ENCODE assay signal across 1 cellular context in genomic region chr10:92087750-92088395, GRCh38.
TF ChIP-seq lines count a peak whose summit lies in the region.

No MANE protein-coding gene starts in this region.

TF ChIP-seq in GM12878, 131 proteins besides CTCF, POLR2A, EP300 and RAD21 (continued from another document):
- TF ChIP-seq, protein P1, sequence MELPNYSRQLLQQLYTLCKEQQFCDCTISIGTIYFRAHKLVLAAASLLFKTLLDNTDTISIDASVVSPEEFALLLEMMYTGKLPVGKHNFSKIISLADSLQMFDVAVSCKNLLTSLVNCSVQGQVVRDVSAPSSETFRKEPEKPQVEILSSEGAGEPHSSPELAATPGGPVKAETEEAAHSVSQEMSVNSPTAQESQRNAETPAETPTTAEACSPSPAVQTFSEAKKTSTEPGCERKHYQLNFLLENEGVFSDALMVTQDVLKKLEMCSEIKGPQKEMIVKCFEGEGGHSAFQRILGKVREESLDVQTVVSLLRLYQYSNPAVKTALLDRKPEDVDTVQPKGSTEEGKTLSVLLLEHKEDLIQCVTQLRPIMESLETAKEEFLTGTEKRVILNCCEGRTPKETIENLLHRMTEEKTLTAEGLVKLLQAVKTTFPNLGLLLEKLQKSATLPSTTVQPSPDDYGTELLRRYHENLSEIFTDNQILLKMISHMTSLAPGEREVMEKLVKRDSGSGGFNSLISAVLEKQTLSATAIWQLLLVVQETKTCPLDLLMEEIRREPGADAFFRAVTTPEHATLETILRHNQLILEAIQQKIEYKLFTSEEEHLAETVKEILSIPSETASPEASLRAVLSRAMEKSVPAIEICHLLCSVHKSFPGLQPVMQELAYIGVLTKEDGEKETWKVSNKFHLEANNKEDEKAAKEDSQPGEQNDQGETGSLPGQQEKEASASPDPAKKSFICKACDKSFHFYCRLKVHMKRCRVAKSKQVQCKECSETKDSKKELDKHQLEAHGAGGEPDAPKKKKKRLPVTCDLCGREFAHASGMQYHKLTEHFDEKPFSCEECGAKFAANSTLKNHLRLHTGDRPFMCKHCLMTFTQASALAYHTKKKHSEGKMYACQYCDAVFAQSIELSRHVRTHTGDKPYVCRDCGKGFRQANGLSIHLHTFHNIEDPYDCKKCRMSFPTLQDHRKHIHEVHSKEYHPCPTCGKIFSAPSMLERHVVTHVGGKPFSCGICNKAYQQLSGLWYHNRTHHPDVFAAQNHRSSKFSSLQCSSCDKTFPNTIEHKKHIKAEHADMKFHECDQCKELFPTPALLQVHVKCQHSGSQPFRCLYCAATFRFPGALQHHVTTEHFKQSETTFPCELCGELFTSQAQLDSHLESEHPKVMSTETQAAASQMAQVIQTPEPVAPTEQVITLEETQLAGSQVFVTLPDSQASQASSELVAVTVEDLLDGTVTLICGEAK (IDR thresholded peaks at IDR 0.05; ENCODE audit: borderline replicate concordance), result no peak
- TF ChIP-seq IKZF2 (IDR thresholded peaks at IDR 0.05) (peak; percentile 46 to 52; a peak in 3 of 4 replicates), IKZF1 (conservative IDR thresholded peaks at IDR 0.05) (peak; percentile 38; the same call in 1 of the 2 replicates), SMC3 (IDR thresholded peaks at IDR 0.05; ENCODE audit: borderline replicate concordance, low read length) (peak; percentile 99), MEF2B (IDR thresholded peaks at IDR 0.05; ENCODE audit: partially characterized antibody, poor library complexity, severe bottlenecking) (no peak), SMARCA5 (IDR thresholded peaks at IDR 0.05) (peak; percentile 93)
